In genomic region chrX:50704360-50704759, GRCh38 we compare ENCODE assay signal across 19 cellular contexts.
"Had no signal": no experiment of that assay in that cellular context is flagged by ENCODE, and none has a peak within 500 bp of the region (broad histone marks: within the 10 kb centered on the region; RNA-seq: fewer than 3 reads in every experiment).

No MANE protein-coding gene starts in this region.

- H3K36me3 ChIP-seq: esophagus squamous epithelium, heart right ventricle, thyroid gland had no signal

- H3K27me3 Mint-ChIP-seq: activated naive CD8-positive, alpha-beta T cell had no signal

- H3K27ac Mint-ChIP-seq: activated CD8-positive, alpha-beta memory T cell treated with anti-CD3 and anti-CD28 coated beads, Interleukin-2, amount 10 ng/mL, durations not matched to agents 7 days and 5 days; activated naive CD8-positive, alpha-beta T cell; T-helper 2 cell treated with Interferon-gamma antibody and Interleukin-4, amounts not matched to agents 5 μg/mL and 100 μg/mL, for 36 hours had no signal

- H3K4me1 Mint-ChIP-seq: activated CD8-positive, alpha-beta memory T cell treated with anti-CD3 and anti-CD28 coated beads, Interleukin-2, amount 10 ng/mL, durations not matched to agents 7 days and 5 days had no signal

- ATAC-seq: activated CD8-positive, alpha-beta memory T cell treated with anti-CD3 and anti-CD28 coated beads, Interleukin-2, amount 10 ng/mL, durations not matched to agents 7 days and 5 days; activated T-cell treated with anti-CD3 and anti-CD28 coated beads, Interleukin-2, amount 50 U/mL, for 4 hours had no signal

- FAIRE-seq: bronchial epithelial cell, endometrium, keratinocyte had no signal

- DNase-seq: activated CD4-positive, alpha-beta T cell treated with anti-CD3 and anti-CD28 coated beads, Interleukin-2, amount 50 U/mL, for 4 hours; activated CD4-positive, CD25-positive, alpha-beta regulatory T cell treated with anti-CD3 and anti-CD28 coated beads, Interleukin-2, amount 50 U/mL, for 72 hours; activated CD8-positive, alpha-beta memory T cell treated with anti-CD3 and anti-CD28 coated beads, Interleukin-2, amount 10 ng/mL, durations not matched to agents 7 days and 5 days; activated gamma-delta T cell; activated T-cell treated with anti-CD3 and anti-CD28 coated beads, Interleukin-2, amount 50 U/mL, for 4 hours; amygdala; dorsolateral prefrontal cortex; esophagus squamous epithelium; foreskin melanocyte; heart right ventricle; midbrain; SW 1271; thyroid gland had no signal

- H3K4me1 ChIP-seq: thyroid gland had no signal

- H3K4me3 Mint-ChIP-seq: activated CD8-positive, alpha-beta memory T cell treated with anti-CD3 and anti-CD28 coated beads, Interleukin-2, amount 10 ng/mL, durations not matched to agents 7 days and 5 days; activated naive CD8-positive, alpha-beta T cell; activated T-cell treated with anti-CD3 and anti-CD28 coated beads, Interleukin-2, amount 50 U/mL, for 4 hours; T-helper 2 cell treated with Interferon-gamma antibody and Interleukin-4, amounts not matched to agents 5 μg/mL and 100 μg/mL, for 36 hours had no signal

- H3K27ac ChIP-seq: dorsolateral prefrontal cortex, skin epidermis, thyroid gland had no signal

- H3K36me3 Mint-ChIP-seq: activated CD8-positive, alpha-beta memory T cell treated with anti-CD3 and anti-CD28 coated beads, Interleukin-2, amount 10 ng/mL, durations not matched to agents 7 days and 5 days; activated naive CD8-positive, alpha-beta T cell had no signal

- H3K9me3 ChIP-seq: esophagus squamous epithelium, heart right ventricle, thyroid gland had no signal

- H3K4me3 ChIP-seq: dorsolateral prefrontal cortex, esophagus squamous epithelium, heart right ventricle, skin epidermis, thyroid gland had no signal

- H3K27me3 ChIP-seq: thyroid gland had no signal

- H3K9me3 Mint-ChIP-seq: activated T-cell treated with anti-CD3 and anti-CD28 coated beads, Interleukin-2, amount 50 U/mL, for 4 hours; T-helper 2 cell treated with Interferon-gamma antibody and Interleukin-4, amounts not matched to agents 5 μg/mL and 100 μg/mL, for 36 hours had no signal
